In genomic region chr7:131640686-131641085, GRCh38 we compare ENCODE assay signal across 30 cellular contexts.
"Had no signal": no experiment of that assay in that cellular context is flagged by ENCODE, and none has a peak within 500 bp of the region (broad histone marks: within the 10 kb centered on the region; RNA-seq: fewer than 3 reads in every experiment).

No MANE protein-coding gene starts in this region.

- H3K27ac Mint-ChIP-seq: activated CD4-positive, alpha-beta memory T cell treated with anti-CD3 and anti-CD28 coated beads for 36 hours; activated CD4-positive, alpha-beta T cell treated with anti-CD3 and anti-CD28 coated beads, Interleukin-2, amount 10 ng/mL, durations not matched to agents 24 days and 14 days; activated naive CD4-positive, alpha-beta T cell treated with anti-CD3 and anti-CD28 coated beads, Interleukin-2, amount 50 U/mL, for 72 hours; activated naive CD8-positive, alpha-beta T cell treated with anti-CD3 and anti-CD28 coated beads, Interleukin-2, amount 50 U/mL, for 24 hours; T-helper 1 cell treated with Interleukin-12 subunit alpha and Interleukin-12 subunit beta and Interleukin-4 antibody, amounts not matched to agents 30 μg/mL and 1 μg/mL, for 36 hours; WTC11 had no signal

- H3K36me3 Mint-ChIP-seq: activated CD4-positive, alpha-beta memory T cell treated with anti-CD3 and anti-CD28 coated beads for 36 hours; activated naive CD4-positive, alpha-beta T cell treated with anti-CD3 and anti-CD28 coated beads, Interleukin-2, amount 50 U/mL, for 72 hours; WTC11 had no signal

- H3K4me1 Mint-ChIP-seq: activated CD4-positive, alpha-beta T cell treated with anti-CD3 and anti-CD28 coated beads, Interleukin-2, amount 10 ng/mL, durations not matched to agents 24 days and 14 days; activated naive CD8-positive, alpha-beta T cell treated with anti-CD3 and anti-CD28 coated beads, Interleukin-2, amount 50 U/mL, for 24 hours had no signal

- H3K36me3 ChIP-seq: SJSA1 had no signal

- H3K27ac ChIP-seq: RWPE1, SJSA1 had no signal

- H3K9me3 ChIP-seq: SJSA1 had no signal

- H3K9me3 Mint-ChIP-seq: activated CD4-positive, alpha-beta memory T cell treated with anti-CD3 and anti-CD28 coated beads for 36 hours; activated CD4-positive, alpha-beta T cell treated with anti-CD3 and anti-CD28 coated beads, Interleukin-2, amount 10 ng/mL, durations not matched to agents 24 days and 14 days; activated naive CD4-positive, alpha-beta T cell treated with anti-CD3 and anti-CD28 coated beads, Interleukin-2, amount 50 U/mL, for 72 hours; activated naive CD8-positive, alpha-beta T cell treated with anti-CD3 and anti-CD28 coated beads, Interleukin-2, amount 50 U/mL, for 24 hours; activated T-cell treated with anti-CD3 and anti-CD28 coated beads, Interleukin-2, amount 50 U/mL, for 4 hours; T-helper 1 cell treated with Interleukin-12 subunit alpha and Interleukin-12 subunit beta and Interleukin-4 antibody, amounts not matched to agents 30 μg/mL and 1 μg/mL, for 36 hours had no signal

- H3K4me3 Mint-ChIP-seq: activated CD4-positive, alpha-beta memory T cell treated with anti-CD3 and anti-CD28 coated beads for 36 hours; activated CD4-positive, alpha-beta T cell treated with anti-CD3 and anti-CD28 coated beads, Interleukin-2, amount 10 ng/mL, durations not matched to agents 24 days and 14 days; activated naive CD8-positive, alpha-beta T cell treated with anti-CD3 and anti-CD28 coated beads, Interleukin-2, amount 50 U/mL, for 24 hours; activated T-cell treated with anti-CD3 and anti-CD28 coated beads, Interleukin-2, amount 50 U/mL, for 4 hours; T-helper 1 cell treated with Interleukin-12 subunit alpha and Interleukin-12 subunit beta and Interleukin-4 antibody, amounts not matched to agents 30 μg/mL and 1 μg/mL, for 36 hours; WTC11 had no signal

- H3K27me3 ChIP-seq: SJSA1 had no signal

- DNase-seq: activated CD4-positive, alpha-beta memory T cell treated with anti-CD3 and anti-CD28 coated beads for 36 hours; activated CD4-positive, alpha-beta T cell treated with anti-CD3 and anti-CD28 coated beads, Interleukin-2, amount 10 ng/mL, durations not matched to agents 24 days and 14 days; activated CD4-positive, CD25-positive, alpha-beta regulatory T cell treated with anti-CD3 and anti-CD28 coated beads, Interleukin-2, amount 50 U/mL, for 72 hours; activated CD8-positive, alpha-beta memory T cell treated with anti-CD3 and anti-CD28 coated beads for 24 hours; activated effector memory CD4-positive, alpha-beta T cell treated with anti-CD3 and anti-CD28 coated beads, Interleukin-2, amount 50 U/mL, for 16 hours; activated naive CD4-positive, alpha-beta T cell treated with Interleukin-2 at 50 U/mL for 16 hours; activated naive CD8-positive, alpha-beta T cell treated with anti-CD3 and anti-CD28 coated beads, Interleukin-2, amount 50 U/mL, for 24 hours; activated T-cell treated with anti-CD3 and anti-CD28 coated beads, Interleukin-2, amount 50 U/mL, for 4 hours; amygdala; cerebellar nuclear complex; KG1; NCI-H1092; NCI-H1417 treated with DMSO at 0.1 percent for 48 hours; NCI-H1694; NCI-H2029; NCI-H2107; NCI-H2171 treated with DMSO at 0.1 percent for 48 hours; NCI-H345; NCI-H510A; NCI-H526 treated with DMSO at 0.1 percent for 48 hours; NCI-H82; NK-92 treated with Interleukin-12 subunit alpha and Interleukin-12 subunit beta, amount 100 ng/mL, for 24 hours; OCI-M1; SHP77; T-helper 9 cell had no signal

- H3K4me3 ChIP-seq: SJSA1 had no signal
